Comparison of ENCODE assay signal across 10 cellular contexts in genomic region chr15:69893863-69894262, GRCh38.
DNase-seq lines count a peak whose midpoint lies in the region; ATAC-seq and TF ChIP-seq lines count a peak whose summit lies in the region.
"Had no signal": no experiment of that assay in that cellular context is flagged by ENCODE, and none has a peak within 500 bp of the region (broad histone marks: within the 10 kb centered on the region; RNA-seq: fewer than 3 reads in every experiment).

No MANE protein-coding gene starts in this region.

- H3K36me3 ChIP-seq in heart right ventricle (no peaks in the 10 kb centered on the region), gastrocnemius medialis (no peaks in the 10 kb centered on the region)

- no peak for TF ChIP-seq POLR2A in gastrocnemius medialis (IDR thresholded peaks at IDR 0.05)

- H3K27ac ChIP-seq in heart right ventricle (no peak overlapping the region), gastrocnemius medialis (no peak overlapping the region)

- ATAC-seq in heart right ventricle (peak; percentile 44 to 87 (median 72)), gastrocnemius medialis (peak; percentile 94 to 96), GM18511 (IDR thresholded peaks at IDR 0.05; ENCODE audit: unreplicated experiment) (no peak), GM21619 (IDR thresholded peaks at IDR 0.05; ENCODE audit: unreplicated experiment) (no peak), GM18502 (IDR thresholded peaks at IDR 0.05; ENCODE audit: poor library complexity, unreplicated experiment) (no peak)
- ATAC-seq: effector memory CD8-positive, alpha-beta T cell had no signal

- 28 to 30% methylated on average over 2 of the region's 2 CpGs for WGBS in heart right ventricle, 2 donors

- H3K27me3 ChIP-seq in heart right ventricle: peaks cover 0 to 45% (median 15%) of the 10 kb centered on the region in 7 donors
- H3K27me3 ChIP-seq in gastrocnemius medialis: no peaks in the 10 kb centered on the region

- H3K4me1 ChIP-seq in heart right ventricle (peaks cover 0 to 11% (median 0%) of the 10 kb centered on the region in 9 donors), gastrocnemius medialis (peaks cover 13 to 14% of the 10 kb centered on the region in 2 donors)

- TF ChIP-seq CTCF in heart right ventricle (IDR thresholded peaks at IDR 0.05): no peak
- no peak for TF ChIP-seq CTCF in gastrocnemius medialis (IDR thresholded peaks at IDR 0.05 in 4 of 5, conservative IDR thresholded peaks at IDR 0.05 in 1 of 5)

- peak; percentile 67 for DNase-seq in GM04503 (ENCODE audit: low read depth)
- DNase-seq in SW480 (ENCODE audit: low spot score): peak; percentile 64
- peak; percentile 22 to 25 for DNase-seq in heart right ventricle
- peak; percentile 43 to 79 for DNase-seq in gastrocnemius medialis
- DNase-seq: activated CD4-positive, alpha-beta T cell treated with anti-CD3 and anti-CD28 coated beads, Interleukin-2, amount 50 U/mL, for 48 hours; effector memory CD8-positive, alpha-beta T cell; stimulated activated naive CD4-positive, alpha-beta T cell had no signal

- no peaks in the 10 kb centered on the region for H3K9me3 ChIP-seq in heart right ventricle
- no peaks in the 10 kb centered on the region for H3K9me3 ChIP-seq in gastrocnemius medialis

- in situ Hi-C loops in gastrocnemius medialis (cut with MboI; ENCODE audit: low sequenced_read_pairs in 4 of 4): no loop called here

- intact Hi-C loops in heart right ventricle (cut with DNase I): no loop called here
- intact Hi-C loops in gastrocnemius medialis (cut with DNase I; ENCODE audit: low total_unique reads): loop anchor here (1.0 kb wide), 1 partner anchor 208 kb away; no protein-coding TSS in a partner anchor

- H3K4me3 ChIP-seq in heart right ventricle (no peak overlapping the region), gastrocnemius medialis (no peak overlapping the region)

Comparison
In these comparisons a context has a peak if more than half of its experiments do, and no peak if none do; other contexts are left out.
1. ATAC-seq: peak in heart right ventricle (8 of 8) and gastrocnemius medialis (2 of 2); none in GM18511 (single experiment), GM21619 (single experiment) and GM18502 (single experiment).
2. Peak in every context shown above with its lines, with median percentiles within 50 percentile points of each other: DNase-seq.